24 cellular contexts compared by ENCODE assay signal in the genomic region with DNA sequence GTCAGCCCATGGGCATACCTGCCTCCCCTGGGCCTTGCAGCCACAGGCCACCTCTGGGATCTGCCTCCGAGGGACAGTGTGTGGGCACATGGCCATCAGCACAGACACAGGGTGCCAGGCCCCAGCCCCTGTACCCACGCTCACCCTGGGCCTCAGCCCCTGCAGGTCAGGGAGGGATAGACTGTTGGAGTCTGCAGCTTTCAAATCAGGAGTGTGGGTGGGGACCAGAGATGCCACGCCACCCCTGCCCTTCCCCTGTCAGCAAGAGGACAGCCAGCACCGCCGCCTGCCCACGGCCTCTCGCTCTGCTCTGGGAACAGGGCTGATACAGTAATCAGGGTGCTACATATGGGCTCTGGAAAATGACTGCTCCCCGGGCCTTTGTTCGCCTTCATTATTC.
DNase-seq lines count a peak whose midpoint lies in the region; ATAC-seq, FAIRE-seq and TF ChIP-seq lines count a peak whose summit lies in the region.
"Had no signal": no experiment of that assay in that cellular context is flagged by ENCODE, and none has a peak within 500 bp of the region (broad histone marks: within the 10 kb centered on the region; RNA-seq: fewer than 3 reads in every experiment).

No MANE protein-coding gene starts in this region.

- H3K4me3 ChIP-seq in heart left ventricle (no peak overlapping the region), right atrium auricular region (no peak overlapping the region), right cardiac atrium (ENCODE audit: low read length) (no peak overlapping the region)
- H3K4me3 ChIP-seq: GM12878, HAP-1, SJCRH30 had no signal

- intact Hi-C loops in heart left ventricle (cut with DNase I) = loop anchor here in 1 of 10 donors (10.0 kb wide), 1 partner anchor 149 kb away; no protein-coding TSS in a partner anchor
- intact Hi-C loops in right cardiac atrium (cut with DNase I) = no loop called here

- no peaks in the 10 kb centered on the region for H3K9me3 Mint-ChIP-seq in effector memory CD8-positive, alpha-beta T cell

- TF ChIP-seq CTCF in heart left ventricle (IDR thresholded peaks at IDR 0.05) = no peak
- no peak for TF ChIP-seq CTCF in right atrium auricular region (IDR thresholded peaks at IDR 0.05)

- H3K36me3 ChIP-seq in heart left ventricle (no peaks in the 10 kb centered on the region), right atrium auricular region (no peaks in the 10 kb centered on the region)
- H3K36me3 ChIP-seq: HAP-1, SJCRH30 had no signal

- peak overlapping the region; percentile 54 to 57 for H3K27ac Mint-ChIP-seq in effector memory CD8-positive, alpha-beta T cell

- peaks cover 4 to 7% of the 10 kb centered on the region in 2 donors for H3K4me1 Mint-ChIP-seq in effector memory CD8-positive, alpha-beta T cell (ENCODE audit: low read depth in 2 of 2)

- no peaks in the 10 kb centered on the region for H3K9me3 ChIP-seq in heart left ventricle
- no peaks in the 10 kb centered on the region for H3K9me3 ChIP-seq in right atrium auricular region
- no peaks in the 10 kb centered on the region for H3K9me3 ChIP-seq in right cardiac atrium (ENCODE audit: control insufficient read depth, low read length)
- H3K9me3 ChIP-seq: HAP-1, SJCRH30 had no signal

- H3K4me1 ChIP-seq in heart left ventricle = peaks cover 0 to 49% (median 18%) of the 10 kb centered on the region in 12 donors
- H3K4me1 ChIP-seq in right atrium auricular region = peaks cover 0 to 24% of the 10 kb centered on the region in 2 donors
- peaks cover 13% of the 10 kb centered on the region for H3K4me1 ChIP-seq in right cardiac atrium (ENCODE audit: control insufficient read depth, insufficient read depth, low read length)
- H3K4me1 ChIP-seq: HAP-1 had no signal

- no peak overlapping the region for H3K4me3 Mint-ChIP-seq in effector memory CD8-positive, alpha-beta T cell

- peak overlapping the region in 4 of 12 donors; percentile 5 to 68 (median 30) for H3K27ac ChIP-seq in heart left ventricle
- H3K27ac ChIP-seq in right atrium auricular region = no peak overlapping the region
- H3K27ac ChIP-seq in right cardiac atrium (ENCODE audit: low read length) = no peak overlapping the region
- H3K27ac ChIP-seq: SJCRH30 had no signal

- no peaks in the 10 kb centered on the region for H3K36me3 Mint-ChIP-seq in effector memory CD8-positive, alpha-beta T cell (ENCODE audit: insufficient read depth)

- FAIRE-seq in frontal cortex (lab: Jason Lieb, UNC) = no peak
- FAIRE-seq: GM12878, HTR-8/SVneo, RCC 7860 had no signal

- no peak for TF ChIP-seq POLR2A in heart left ventricle (IDR thresholded peaks at IDR 0.05)

- ATAC-seq in heart left ventricle = peak; percentile 53 to 70 (median 67)
- ATAC-seq in effector memory CD8-positive, alpha-beta T cell (replicated peaks) = no peak
- ATAC-seq in right cardiac atrium = no peak
- ATAC-seq: GM12878 had no signal

- H3K27me3 ChIP-seq in heart left ventricle (no peaks in the 10 kb centered on the region), right atrium auricular region (no peaks in the 10 kb centered on the region), right cardiac atrium (ENCODE audit: control insufficient read depth, insufficient read depth) (no peaks in the 10 kb centered on the region)
- H3K27me3 ChIP-seq: SJCRH30 had no signal

- DNase-seq in heart left ventricle (peak in 1 of 5 donors; percentile 50), right atrium auricular region (ENCODE audit: low spot score) (no peak), right cardiac atrium (peak in 2 of 3 donors; percentile 54 to 57), frontal cortex (ENCODE audit: low spot score in 2 of 2) (no peak)
- DNase-seq in effector memory CD8-positive, alpha-beta T cell = no peak
- no peak for DNase-seq in activated naive CD4-positive, alpha-beta T cell treated with anti-CD3 and anti-CD28 coated beads, Interleukin-2, amount 50 U/mL, for 16 hours
- no peak for DNase-seq in stimulated activated CD4-positive, alpha-beta T cell treated with anti-CD3 and anti-CD28 coated beads, Interleukin-12 subunit alpha, Interleukin-12 subunit beta, amount 100 ng/mL, for 4 hours
- DNase-seq: DMS79, EL, GDM1, GOT3, KBM-7, MV-4-11, NCI-H1105, NCI-H1436 treated with DMSO at 0.1 percent for 48 hours, NCI-H1930, NCI-H2107, NCI-H524, NCI-H748 treated with DMSO at 0.1 percent for 48 hours, SJCRH30 had no signal

- no peaks in the 10 kb centered on the region for H3K27me3 Mint-ChIP-seq in effector memory CD8-positive, alpha-beta T cell

- 69 to 81% (median 71%) methylated on average over 7 to 9 of the region's 9 CpGs for WGBS in heart left ventricle, 4 donors
- WGBS in right cardiac atrium = 76% methylated on average over 9 of the region's 9 CpGs

Comparison
In these comparisons a context has a peak if more than half of its experiments do, and no peak if none do; other contexts are left out.
1. ATAC-seq: peak in heart left ventricle (4 of 4); none in effector memory CD8-positive, alpha-beta T cell (single experiment) and right cardiac atrium (0 of 2).
2. DNase-seq: peak in right cardiac atrium (2 of 3); none in right atrium auricular region (single experiment), effector memory CD8-positive, alpha-beta T cell (0 of 3), frontal cortex (0 of 2), activated naive CD4-positive, alpha-beta T cell treated with anti-CD3 and anti-CD28 coated beads, Interleukin-2, amount 50 U/mL, for 16 hours (single experiment) and stimulated activated CD4-positive, alpha-beta T cell treated with anti-CD3 and anti-CD28 coated beads, Interleukin-12 subunit alpha, Interleukin-12 subunit beta, amount 100 ng/mL, for 4 hours (single experiment).